23 cellular contexts compared by ENCODE assay signal in the genomic region with DNA sequence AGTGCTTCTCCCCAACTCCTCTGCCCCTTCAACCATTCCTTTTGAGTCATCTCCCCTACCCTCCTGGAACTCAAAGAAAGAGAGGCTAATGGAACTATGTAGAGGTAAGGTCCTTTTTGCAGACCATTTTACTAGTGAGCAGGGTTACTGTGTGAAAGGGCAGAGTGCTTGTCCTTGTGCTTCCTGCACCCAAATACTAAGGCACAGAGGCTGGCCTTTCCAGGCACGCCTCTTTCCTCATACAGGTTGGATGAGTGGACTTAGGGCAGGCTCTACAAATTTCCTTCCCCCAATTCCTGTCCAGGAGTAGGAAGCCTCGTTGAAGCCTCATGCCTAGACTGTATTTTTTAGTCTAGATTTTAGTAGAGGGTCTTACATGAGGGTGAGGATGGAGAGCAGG.
"Had no signal": no experiment of that assay in that cellular context is flagged by ENCODE, and none has a peak within 500 bp of the region (broad histone marks: within the 10 kb centered on the region; RNA-seq: fewer than 3 reads in every experiment).

No MANE protein-coding gene starts in this region.

- H3K27ac ChIP-seq: brain microvascular endothelial cell, SK-N-MC, VCaP had no signal

- H3K4me3 Mint-ChIP-seq: activated CD4-positive, alpha-beta memory T cell treated with anti-CD3 and anti-CD28 coated beads, Interleukin-2, amount 10 ng/mL, durations not matched to agents 7 days and 5 days; activated CD4-positive, alpha-beta T cell treated with anti-CD3 and anti-CD28 coated beads, Interleukin-2, amount 10 ng/mL, durations not matched to agents 7 days and 5 days; activated naive CD4-positive, alpha-beta T cell treated with anti-CD3 and anti-CD28 coated beads for 36 hours; activated naive CD8-positive, alpha-beta T cell; activated T-helper 17 cell treated with anti-CD3 and anti-CD28 coated beads, Interleukin-2, amount 50 U/mL, for 72 hours had no signal

- H3K36me3 ChIP-seq: brain microvascular endothelial cell had no signal

- H3K9me3 Mint-ChIP-seq: activated CD4-positive, alpha-beta memory T cell treated with anti-CD3 and anti-CD28 coated beads, Interleukin-2, amount 10 ng/mL, durations not matched to agents 7 days and 5 days; activated CD4-positive, alpha-beta T cell treated with anti-CD3 and anti-CD28 coated beads, Interleukin-2, amount 10 ng/mL, durations not matched to agents 7 days and 5 days; activated naive CD4-positive, alpha-beta T cell treated with anti-CD3 and anti-CD28 coated beads for 36 hours; activated T-helper 17 cell treated with anti-CD3 and anti-CD28 coated beads, Interleukin-2, amount 50 U/mL, for 72 hours had no signal

- H3K36me3 Mint-ChIP-seq: activated naive CD8-positive, alpha-beta T cell had no signal

- H3K4me1 Mint-ChIP-seq: activated CD4-positive, alpha-beta memory T cell treated with anti-CD3 and anti-CD28 coated beads, Interleukin-2, amount 10 ng/mL, durations not matched to agents 7 days and 5 days; activated CD4-positive, alpha-beta T cell treated with anti-CD3 and anti-CD28 coated beads, Interleukin-2, amount 10 ng/mL, durations not matched to agents 7 days and 5 days; activated T-helper 17 cell treated with anti-CD3 and anti-CD28 coated beads, Interleukin-2, amount 50 U/mL, for 72 hours had no signal

- ATAC-seq: activated T-helper 17 cell treated with anti-CD3 and anti-CD28 coated beads, Interleukin-2, amount 50 U/mL, for 72 hours; K562; Right ventricle myocardium inferior had no signal

- H3K27me3 Mint-ChIP-seq: activated CD4-positive, alpha-beta memory T cell treated with anti-CD3 and anti-CD28 coated beads, Interleukin-2, amount 10 ng/mL, durations not matched to agents 7 days and 5 days; activated CD4-positive, alpha-beta T cell treated with anti-CD3 and anti-CD28 coated beads, Interleukin-2, amount 10 ng/mL, durations not matched to agents 7 days and 5 days had no signal

- FAIRE-seq: astrocyte, K562 had no signal

- H3K4me3 ChIP-seq: K562, SK-N-MC had no signal

- H3K27ac Mint-ChIP-seq: activated CD4-positive, alpha-beta memory T cell treated with anti-CD3 and anti-CD28 coated beads, Interleukin-2, amount 10 ng/mL, durations not matched to agents 7 days and 5 days; activated CD4-positive, alpha-beta T cell treated with anti-CD3 and anti-CD28 coated beads, Interleukin-2, amount 10 ng/mL, durations not matched to agents 7 days and 5 days; activated naive CD4-positive, alpha-beta T cell treated with anti-CD3 and anti-CD28 coated beads for 36 hours; activated naive CD8-positive, alpha-beta T cell; activated T-helper 17 cell treated with anti-CD3 and anti-CD28 coated beads, Interleukin-2, amount 50 U/mL, for 72 hours had no signal

- H3K27me3 ChIP-seq: brain microvascular endothelial cell had no signal

- DNase-seq: activated CD4-positive, alpha-beta memory T cell treated with anti-CD3 and anti-CD28 coated beads, Interleukin-2, amount 10 ng/mL, durations not matched to agents 7 days and 5 days; activated CD4-positive, alpha-beta T cell treated with anti-CD3 and anti-CD28 coated beads, Interleukin-2, amount 10 ng/mL, durations not matched to agents 7 days and 5 days; activated CD4-positive, CD25-positive, alpha-beta regulatory T cell; activated gamma-delta T cell; activated naive CD4-positive, alpha-beta T cell treated with anti-CD3 and anti-CD28 coated beads for 36 hours; activated T-cell treated with anti-CD3 and anti-CD28 coated beads for 4 hours; activated T-cell treated with anti-CD3 and anti-CD28 coated beads, Interleukin-2, amount 50 U/mL, for 48 hours; amygdala; brain microvascular endothelial cell; Kasumi-1; NCI-H146; NCI-H187 treated with DMSO at 0.1 percent for 48 hours; NCI-H2081 treated with DMSO at 0.1 percent for 48 hours; NCI-H446; NCI-H524; T-helper 1 cell had no signal
